ENCODE assay signal across 2 cellular contexts in the genomic region with DNA sequence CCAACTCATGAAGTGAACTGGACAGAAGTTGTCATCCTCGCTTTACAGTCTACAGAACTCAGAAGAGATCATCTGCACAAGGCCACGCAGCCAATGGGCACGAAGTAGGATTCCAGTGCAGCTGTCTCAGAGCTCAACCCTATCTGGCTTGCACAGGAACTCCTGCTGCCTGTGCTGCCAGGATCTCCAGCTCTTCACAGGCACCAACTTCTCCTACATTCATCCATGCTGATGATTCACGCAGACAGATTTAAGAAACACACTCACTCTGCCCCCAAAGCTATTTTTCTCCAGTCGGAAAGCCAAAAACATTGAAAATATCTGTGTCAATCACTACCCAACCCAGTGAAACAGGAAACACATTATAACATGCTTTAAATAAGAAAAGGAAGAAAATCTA.
TF ChIP-seq lines count a peak whose summit lies in the region.

No MANE protein-coding gene starts in this region.

TF ChIP-seq in IMR-90, 13 proteins besides CTCF, POLR2A, EP300 and RAD21:
- 0 out of 2 replicates have a peak, but pooled peaks have one; percentile 21 for TF ChIP-seq FOS (IDR thresholded peaks at IDR 0.05; ENCODE audit: low read depth, low read length)
- 0 out of 2 replicates have a peak, but pooled peaks have one; percentile 34 for TF ChIP-seq MXI1 (IDR thresholded peaks at IDR 0.05; ENCODE audit: borderline replicate concordance, low read depth, low read length)
- TF ChIP-seq, protein P1, sequence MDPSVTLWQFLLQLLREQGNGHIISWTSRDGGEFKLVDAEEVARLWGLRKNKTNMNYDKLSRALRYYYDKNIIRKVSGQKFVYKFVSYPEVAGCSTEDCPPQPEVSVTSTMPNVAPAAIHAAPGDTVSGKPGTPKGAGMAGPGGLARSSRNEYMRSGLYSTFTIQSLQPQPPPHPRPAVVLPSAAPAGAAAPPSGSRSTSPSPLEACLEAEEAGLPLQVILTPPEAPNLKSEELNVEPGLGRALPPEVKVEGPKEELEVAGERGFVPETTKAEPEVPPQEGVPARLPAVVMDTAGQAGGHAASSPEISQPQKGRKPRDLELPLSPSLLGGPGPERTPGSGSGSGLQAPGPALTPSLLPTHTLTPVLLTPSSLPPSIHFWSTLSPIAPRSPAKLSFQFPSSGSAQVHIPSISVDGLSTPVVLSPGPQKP (IDR thresholded peaks at IDR 0.05; ENCODE audit: borderline replicate concordance, low read depth, low read length): no peak
- no peak for TF ChIP-seq MAFK (IDR thresholded peaks at IDR 0.05; ENCODE audit: low read depth, low read length)
- TF ChIP-seq CHD1 (IDR thresholded peaks at IDR 0.05; ENCODE audit: low read depth, low read length): no peak

TF ChIP-seq in HepG2, 621 proteins besides CTCF, POLR2A, EP300 and RAD21:
- TF ChIP-seq RBM22 (optimal IDR thresholded peaks at IDR 0.05; ENCODE audit: low read length) (peak; percentile 32), SALL1 (CRISPR knock-in tag; IDR thresholded peaks at IDR 0.05) (peak; percentile 16; the same call in 1 of the 2 replicates), ZNF660 (CRISPR knock-in tag; IDR thresholded peaks at IDR 0.05; ENCODE audit: borderline replicate concordance, low read depth) (no peak)
TF ChIP-seq in HepG2: peak in this region for 2.
